In the genomic region with DNA sequence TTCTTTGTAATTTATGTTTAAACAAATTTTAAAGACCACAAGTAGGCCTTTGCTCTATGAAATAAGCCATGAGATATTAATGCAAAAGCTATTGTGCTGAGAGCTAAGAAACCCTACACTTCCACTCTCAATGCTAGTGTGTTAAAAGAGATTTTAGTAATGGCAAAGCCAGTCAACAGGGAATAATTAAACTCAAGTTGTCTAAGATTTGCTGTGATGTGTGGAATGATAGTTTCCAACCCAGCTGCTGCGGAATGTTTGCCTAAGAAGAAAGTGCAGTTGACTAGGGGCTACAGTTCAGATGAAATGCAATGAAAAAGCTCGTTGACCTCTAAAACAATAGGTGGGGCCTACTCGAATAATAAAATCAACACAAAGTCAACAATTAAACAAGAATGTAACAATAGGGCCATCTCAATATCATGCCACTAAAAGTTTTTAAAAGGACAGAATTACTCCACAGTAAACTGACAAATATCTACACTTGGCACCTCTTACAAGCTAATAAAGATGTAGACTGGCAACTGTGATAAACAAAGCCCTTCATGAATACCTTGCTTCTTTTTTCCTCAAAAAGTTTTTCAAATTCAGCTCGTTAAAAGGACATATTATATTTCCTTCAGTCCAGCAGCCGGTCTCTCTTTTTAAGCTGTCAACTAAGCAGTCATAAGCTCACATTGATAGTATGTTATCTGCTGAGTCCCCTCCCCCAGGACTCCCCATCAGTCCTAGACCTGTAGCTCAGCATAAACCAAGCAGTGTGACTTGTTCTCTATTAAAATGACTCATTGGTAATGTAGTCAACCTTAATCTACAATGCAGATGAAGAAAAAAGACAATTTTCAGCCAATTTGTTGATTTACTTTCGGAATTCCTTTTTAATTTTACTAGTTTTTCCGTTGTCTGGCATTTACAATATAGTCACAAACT, we compare ENCODE assay signal across 1 cellular context.
TF ChIP-seq lines count a peak whose summit lies in the region.

No MANE protein-coding gene starts in this region.

TF ChIP-seq in GM23338, 12 proteins besides CTCF, POLR2A, EP300 and RAD21 (continued from another document):
- TF ChIP-seq, protein P1, sequence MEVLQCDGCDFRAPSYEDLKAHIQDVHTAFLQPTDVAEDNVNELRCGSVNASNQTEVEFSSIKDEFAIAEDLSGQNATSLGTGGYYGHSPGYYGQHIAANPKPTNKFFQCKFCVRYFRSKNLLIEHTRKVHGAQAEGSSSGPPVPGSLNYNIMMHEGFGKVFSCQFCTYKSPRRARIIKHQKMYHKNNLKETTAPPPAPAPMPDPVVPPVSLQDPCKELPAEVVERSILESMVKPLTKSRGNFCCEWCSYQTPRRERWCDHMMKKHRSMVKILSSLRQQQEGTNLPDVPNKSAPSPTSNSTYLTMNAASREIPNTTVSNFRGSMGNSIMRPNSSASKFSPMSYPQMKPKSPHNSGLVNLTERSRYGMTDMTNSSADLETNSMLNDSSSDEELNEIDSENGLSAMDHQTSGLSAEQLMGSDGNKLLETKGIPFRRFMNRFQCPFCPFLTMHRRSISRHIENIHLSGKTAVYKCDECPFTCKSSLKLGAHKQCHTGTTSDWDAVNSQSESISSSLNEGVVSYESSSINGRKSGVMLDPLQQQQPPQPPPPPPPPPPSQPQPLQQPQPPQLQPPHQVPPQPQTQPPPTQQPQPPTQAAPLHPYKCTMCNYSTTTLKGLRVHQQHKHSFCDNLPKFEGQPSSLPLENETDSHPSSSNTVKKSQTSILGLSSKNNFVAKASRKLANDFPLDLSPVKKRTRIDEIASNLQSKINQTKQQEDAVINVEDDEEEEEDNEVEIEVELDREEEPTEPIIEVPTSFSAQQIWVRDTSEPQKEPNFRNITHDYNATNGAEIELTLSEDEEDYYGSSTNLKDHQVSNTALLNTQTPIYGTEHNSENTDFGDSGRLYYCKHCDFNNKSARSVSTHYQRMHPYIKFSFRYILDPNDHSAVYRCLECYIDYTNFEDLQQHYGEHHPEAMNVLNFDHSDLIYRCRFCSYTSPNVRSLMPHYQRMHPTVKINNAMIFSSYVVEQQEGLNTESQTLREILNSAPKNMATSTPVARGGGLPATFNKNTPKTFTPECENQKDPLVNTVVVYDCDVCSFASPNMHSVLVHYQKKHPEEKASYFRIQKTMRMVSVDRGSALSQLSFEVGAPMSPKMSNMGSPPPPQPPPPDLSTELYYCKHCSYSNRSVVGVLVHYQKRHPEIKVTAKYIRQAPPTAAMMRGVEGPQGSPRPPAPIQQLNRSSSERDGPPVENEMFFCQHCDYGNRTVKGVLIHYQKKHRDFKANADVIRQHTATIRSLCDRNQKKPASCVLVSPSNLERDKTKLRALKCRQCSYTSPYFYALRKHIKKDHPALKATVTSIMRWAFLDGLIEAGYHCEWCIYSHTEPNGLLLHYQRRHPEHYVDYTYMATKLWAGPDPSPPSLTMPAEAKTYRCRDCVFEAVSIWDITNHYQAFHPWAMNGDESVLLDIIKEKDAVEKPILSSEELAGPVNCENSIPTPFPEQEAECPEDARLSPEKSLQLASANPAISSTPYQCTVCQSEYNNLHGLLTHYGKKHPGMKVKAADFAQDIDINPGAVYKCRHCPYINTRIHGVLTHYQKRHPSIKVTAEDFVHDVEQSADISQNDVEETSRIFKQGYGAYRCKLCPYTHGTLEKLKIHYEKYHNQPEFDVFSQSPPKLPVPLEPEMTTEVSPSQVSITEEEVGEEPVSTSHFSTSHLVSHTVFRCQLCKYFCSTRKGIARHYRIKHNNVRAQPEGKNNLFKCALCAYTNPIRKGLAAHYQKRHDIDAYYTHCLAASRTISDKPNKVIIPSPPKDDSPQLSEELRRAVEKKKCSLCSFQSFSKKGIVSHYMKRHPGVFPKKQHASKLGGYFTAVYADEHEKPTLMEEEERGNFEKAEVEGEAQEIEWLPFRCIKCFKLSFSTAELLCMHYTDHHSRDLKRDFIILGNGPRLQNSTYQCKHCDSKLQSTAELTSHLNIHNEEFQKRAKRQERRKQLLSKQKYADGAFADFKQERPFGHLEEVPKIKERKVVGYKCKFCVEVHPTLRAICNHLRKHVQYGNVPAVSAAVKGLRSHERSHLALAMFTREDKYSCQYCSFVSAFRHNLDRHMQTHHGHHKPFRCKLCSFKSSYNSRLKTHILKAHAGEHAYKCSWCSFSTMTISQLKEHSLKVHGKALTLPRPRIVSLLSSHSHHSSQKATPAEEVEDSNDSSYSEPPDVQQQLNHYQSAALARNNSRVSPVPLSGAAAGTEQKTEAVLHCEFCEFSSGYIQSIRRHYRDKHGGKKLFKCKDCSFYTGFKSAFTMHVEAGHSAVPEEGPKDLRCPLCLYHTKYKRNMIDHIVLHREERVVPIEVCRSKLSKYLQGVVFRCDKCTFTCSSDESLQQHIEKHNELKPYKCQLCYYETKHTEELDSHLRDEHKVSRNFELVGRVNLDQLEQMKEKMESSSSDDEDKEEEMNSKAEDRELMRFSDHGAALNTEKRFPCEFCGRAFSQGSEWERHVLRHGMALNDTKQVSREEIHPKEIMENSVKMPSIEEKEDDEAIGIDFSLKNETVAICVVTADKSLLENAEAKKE (CRISPR knock-in tag; IDR thresholded peaks at IDR 0.05): no peak
- no peak for TF ChIP-seq ZNF114 (CRISPR knock-in tag; IDR thresholded peaks at IDR 0.05)
- TF ChIP-seq JUNB (IDR thresholded peaks at IDR 0.05; ENCODE audit: unreplicated experiment): no peak
- TF ChIP-seq POLR2AphosphoS5 (IDR thresholded peaks at IDR 0.05; ENCODE audit: low read depth): no peak
- TF ChIP-seq, protein P2, sequence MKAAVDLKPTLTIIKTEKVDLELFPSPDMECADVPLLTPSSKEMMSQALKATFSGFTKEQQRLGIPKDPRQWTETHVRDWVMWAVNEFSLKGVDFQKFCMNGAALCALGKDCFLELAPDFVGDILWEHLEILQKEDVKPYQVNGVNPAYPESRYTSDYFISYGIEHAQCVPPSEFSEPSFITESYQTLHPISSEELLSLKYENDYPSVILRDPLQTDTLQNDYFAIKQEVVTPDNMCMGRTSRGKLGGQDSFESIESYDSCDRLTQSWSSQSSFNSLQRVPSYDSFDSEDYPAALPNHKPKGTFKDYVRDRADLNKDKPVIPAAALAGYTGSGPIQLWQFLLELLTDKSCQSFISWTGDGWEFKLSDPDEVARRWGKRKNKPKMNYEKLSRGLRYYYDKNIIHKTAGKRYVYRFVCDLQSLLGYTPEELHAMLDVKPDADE (IDR thresholded peaks at IDR 0.05): no peak
- no peak for TF ChIP-seq CREB1 (CRISPR knock-in tag; IDR thresholded peaks at IDR 0.05; ENCODE audit: low read depth)
- no peak for TF ChIP-seq EZH2 (IDR thresholded peaks at IDR 0.05; ENCODE audit: low read depth, unreplicated experiment)
- TF ChIP-seq, protein P3, sequence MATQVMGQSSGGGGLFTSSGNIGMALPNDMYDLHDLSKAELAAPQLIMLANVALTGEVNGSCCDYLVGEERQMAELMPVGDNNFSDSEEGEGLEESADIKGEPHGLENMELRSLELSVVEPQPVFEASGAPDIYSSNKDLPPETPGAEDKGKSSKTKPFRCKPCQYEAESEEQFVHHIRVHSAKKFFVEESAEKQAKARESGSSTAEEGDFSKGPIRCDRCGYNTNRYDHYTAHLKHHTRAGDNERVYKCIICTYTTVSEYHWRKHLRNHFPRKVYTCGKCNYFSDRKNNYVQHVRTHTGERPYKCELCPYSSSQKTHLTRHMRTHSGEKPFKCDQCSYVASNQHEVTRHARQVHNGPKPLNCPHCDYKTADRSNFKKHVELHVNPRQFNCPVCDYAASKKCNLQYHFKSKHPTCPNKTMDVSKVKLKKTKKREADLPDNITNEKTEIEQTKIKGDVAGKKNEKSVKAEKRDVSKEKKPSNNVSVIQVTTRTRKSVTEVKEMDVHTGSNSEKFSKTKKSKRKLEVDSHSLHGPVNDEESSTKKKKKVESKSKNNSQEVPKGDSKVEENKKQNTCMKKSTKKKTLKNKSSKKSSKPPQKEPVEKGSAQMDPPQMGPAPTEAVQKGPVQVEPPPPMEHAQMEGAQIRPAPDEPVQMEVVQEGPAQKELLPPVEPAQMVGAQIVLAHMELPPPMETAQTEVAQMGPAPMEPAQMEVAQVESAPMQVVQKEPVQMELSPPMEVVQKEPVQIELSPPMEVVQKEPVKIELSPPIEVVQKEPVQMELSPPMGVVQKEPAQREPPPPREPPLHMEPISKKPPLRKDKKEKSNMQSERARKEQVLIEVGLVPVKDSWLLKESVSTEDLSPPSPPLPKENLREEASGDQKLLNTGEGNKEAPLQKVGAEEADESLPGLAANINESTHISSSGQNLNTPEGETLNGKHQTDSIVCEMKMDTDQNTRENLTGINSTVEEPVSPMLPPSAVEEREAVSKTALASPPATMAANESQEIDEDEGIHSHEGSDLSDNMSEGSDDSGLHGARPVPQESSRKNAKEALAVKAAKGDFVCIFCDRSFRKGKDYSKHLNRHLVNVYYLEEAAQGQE (IDR thresholded peaks at IDR 0.05; ENCODE audit: unreplicated experiment): no peak
- no peak for TF ChIP-seq ZNF331 (CRISPR knock-in tag; IDR thresholded peaks at IDR 0.05; ENCODE audit: low read depth)
- no peak for TF ChIP-seq NANOG (IDR thresholded peaks at IDR 0.05; ENCODE audit: borderline replicate concordance)
- no peak for TF ChIP-seq STAT1 (IDR thresholded peaks at IDR 0.05; ENCODE audit: unreplicated experiment)
TF ChIP-seq in GM23338: peak in this region for 0.
